8 cellular contexts compared by ENCODE assay signal in genomic region chr1:90716552-90717355, GRCh38. TPM values are rescaled to one million over a fixed set of nuclear protein-coding genes. Genes with fewer than 3 reads are reported as not detected.
DNase-seq lines count a peak whose midpoint lies in the region; ATAC-seq and TF ChIP-seq lines count a peak whose summit lies in the region.

Gene BARHL2, minus strand, starts transcription at chr1:90717302. Its CDS starts 107 bp downstream, at chr1:90717195.

- peaks cover 16 to 64% of the 10 kb centered on the region in 2 donors for H3K27me3 ChIP-seq in esophagus (ENCODE audit: control insufficient read depth in 1 of 2, insufficient read depth in 2 of 2, low read length in 2 of 2)
- peaks cover 2 to 97% (median 72%) of the 10 kb centered on the region in 3 donors for H3K27me3 ChIP-seq in psoas muscle (ENCODE audit: insufficient read depth in 3 of 3, low read length in 2 of 3)
- H3K27me3 ChIP-seq in foreskin keratinocyte: peaks cover 100% of the 10 kb centered on the region

- H3K36me3 ChIP-seq in ES-I3 (ENCODE audit: insufficient read depth, low read length): no peaks in the 10 kb centered on the region
- no peaks in the 10 kb centered on the region for H3K36me3 ChIP-seq in esophagus (ENCODE audit: control insufficient read depth in 2 of 2, insufficient read depth in 2 of 2, low read length in 1 of 2)
- no peaks in the 10 kb centered on the region for H3K36me3 ChIP-seq in psoas muscle (ENCODE audit: insufficient read depth in 1 of 2, low read depth in 1 of 2)

- H3K27ac ChIP-seq in esophagus (ENCODE audit: low read depth in 2 of 2, low read length in 1 of 2): no peak within 1 kb of the TSS
- no peak within 1 kb of the TSS for H3K27ac ChIP-seq in psoas muscle
- H3K27ac ChIP-seq in foreskin keratinocyte: no peak within 1 kb of the TSS

- peak within 1 kb of the TSS; percentile 68; the same call in 1 of the 2 replicates for H3K9ac ChIP-seq in ES-I3 (ENCODE audit: low read depth, low read length)

- ATAC-seq in psoas muscle (no peak), left colon (no peak), foreskin keratinocyte (no peak)

- H3K9me3 ChIP-seq in ES-I3 (ENCODE audit: control insufficient read depth, insufficient read depth, low read length) (no peaks in the 10 kb centered on the region), esophagus (ENCODE audit: control insufficient read depth in 2 of 2, insufficient read depth in 1 of 2, low read depth in 1 of 2, low read length in 1 of 2) (peaks cover 8 to 32% of the 10 kb centered on the region in 2 donors), psoas muscle (no peaks in the 10 kb centered on the region)

- CTCF ChIA-PET in GM10248 (lab: Yijun Ruan, JAX): no interaction called here

- H3K4me3 ChIP-seq in esophagus (ENCODE audit: low read depth in 1 of 2, low read length in 2 of 2) (peak within 1 kb of the TSS; percentile 38 to 41), psoas muscle (peak within 1 kb of the TSS; percentile 59)

- POLR2A ChIA-PET in GM10248 (lab: Yijun Ruan, JAX): no interaction called here

- H3K4me1 ChIP-seq in ES-I3 (ENCODE audit: insufficient read depth, low read length): 0 out of 2 replicates have a peak, but pooled peaks cover 5% of the 10 kb centered on the region
- H3K4me1 ChIP-seq in esophagus (ENCODE audit: control insufficient read depth in 2 of 2, insufficient read depth in 2 of 2, low read length in 1 of 2): peaks cover 0 to 6% of the 10 kb centered on the region in 2 donors
- H3K4me1 ChIP-seq in psoas muscle: peaks cover 11% of the 10 kb centered on the region
- no peaks in the 10 kb centered on the region for H3K4me1 ChIP-seq in foreskin keratinocyte

- TF ChIP-seq CTCF in psoas muscle (IDR thresholded peaks at IDR 0.05) (no peak), foreskin keratinocyte (conservative IDR thresholded peaks at IDR 0.05) (no peak), GM10248 (IDR thresholded peaks at IDR 0.05; ENCODE audit: control extremely low read depth, extremely low read depth, low read depth, missing control alignments) (no peak)

- intact Hi-C loops in psoas muscle (cut with DNase I): loop anchor here in 1 of 2 donors (10.0 kb wide), 2 partner anchors 138 to 248 kb away; no protein-coding TSS in a partner anchor
- intact Hi-C loops in left colon (cut with DNase I, micrococcal nuclease): no loop called here

- peak; percentile 41 for DNase-seq in NCI-H510A treated with DMSO at 0.1 percent for 48 hours (lab: John Stamatoyannopoulos, UW)
- DNase-seq in psoas muscle: no peak
- DNase-seq in left colon: no peak
- DNase-seq in HuH-7.5 (ENCODE audit: low spot score): no peak
- DNase-seq in foreskin keratinocyte: no peak
- no peak for DNase-seq in GM10248 (ENCODE audit: extremely low spot score)

- 9 to 11% methylated on average over 50 to 58 of the region's 58 CpGs for WGBS in esophagus, 2 donors
- 3 to 5% (median 4%) methylated on average over 51 to 58 of the region's 58 CpGs for WGBS in psoas muscle, 3 donors

RNA-seq across cellular contexts. Expression of gene BARHL2, which starts in this region (rescaled TPM):
- polyA plus RNA-seq in esophagus (not detected), psoas muscle (not detected), foreskin keratinocyte (not detected in 2 replicates)
- total RNA-seq in psoas muscle (not detected), left colon (not detected), foreskin keratinocyte (not detected in 2 replicates)
